21 cellular contexts compared by ENCODE assay signal in the genomic region with DNA sequence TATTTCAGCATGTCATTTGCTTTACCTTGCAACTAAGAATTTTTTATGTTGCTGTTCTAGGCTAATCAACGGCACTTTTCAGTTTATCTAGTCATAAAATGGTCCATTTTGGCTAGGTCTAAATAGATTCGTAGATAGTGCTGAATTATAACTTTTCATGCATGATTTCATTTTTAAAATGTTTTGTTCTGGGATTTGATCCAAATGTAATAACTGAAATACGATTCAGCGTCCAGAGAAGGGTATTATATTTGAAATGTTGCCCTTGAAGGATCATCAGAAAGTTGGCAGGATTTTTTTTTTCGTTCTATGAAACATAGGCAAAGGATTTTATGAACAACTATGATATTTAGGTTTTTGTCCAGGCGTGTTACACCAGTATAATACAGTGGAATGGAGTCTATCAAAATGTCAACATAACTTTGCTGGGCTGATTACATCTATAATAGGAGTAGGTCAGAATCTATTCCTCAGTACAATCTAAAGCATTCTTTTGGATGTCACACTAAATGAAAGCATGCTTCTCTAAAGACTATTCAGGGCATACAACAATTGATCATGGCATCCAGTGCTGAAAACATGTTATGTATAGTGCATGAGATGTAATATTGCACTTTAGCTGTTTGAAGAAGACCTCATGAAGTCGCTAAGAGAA. TPM values are rescaled to one million over a fixed set of nuclear protein-coding genes. Genes with fewer than 3 reads are reported as not detected.
A peak's percentile ranks its signal among the peaks of the same experiment; 100 is the strongest.
DNase-seq lines count a peak whose midpoint lies in the region; TF ChIP-seq lines count a peak whose summit lies in the region.
"Had no signal": no experiment of that assay in that cellular context is flagged by ENCODE, and none has a peak within 500 bp of the region (broad histone marks: within the 10 kb centered on the region; RNA-seq: fewer than 3 reads in every experiment).

No MANE protein-coding gene starts in this region.

- H3K27ac ChIP-seq in ACC112 (ENCODE audit: low read depth, low read length) (peak overlapping the region; percentile 60), ascending aorta (peak overlapping the region; percentile 73 to 75), smooth muscle cell (ENCODE audit: low read depth) (no peak overlapping the region)
- H3K27ac ChIP-seq: cardiac muscle cell, foreskin keratinocyte, pancreas, skin epidermis, suprapubic skin had no signal

- H2AFZ ChIP-seq in ACC112 (ENCODE audit: low read length, unreplicated experiment) (peak overlapping the region; percentile 83), smooth muscle cell (ENCODE audit: low read depth) (no peak overlapping the region)

- no peaks in the 10 kb centered on the region for H3F3A ChIP-seq in smooth muscle cell (ENCODE audit: low read depth)

- H3K4me2 ChIP-seq in smooth muscle cell: no peak overlapping the region

- DNase-seq in NCI-H1105 treated with DMSO at 0.1 percent for 48 hours (lab: John Stamatoyannopoulos, UW): peak; percentile 91
- no peak for DNase-seq in ascending aorta (ENCODE audit: low spot score in 2 of 2)
- peak; percentile 51 for DNase-seq in fibroblast of the aortic adventitia (ENCODE audit: low read depth)
- DNase-seq in smooth muscle cell (lab: John Stamatoyannopoulos, UW; ENCODE audit: unreplicated experiment): no peak
- no peak for DNase-seq in NOMO-1 (lab: John Stamatoyannopoulos, UW; ENCODE audit: unreplicated experiment in 2 of 2)
- no peak for DNase-seq in epidermal melanocyte (ENCODE audit: insufficient read length, low spot score)
- no peak for DNase-seq in glomerular visceral epithelial cell (ENCODE audit: extremely low spot score)
- DNase-seq: activated CD4-positive, alpha-beta T cell treated with anti-CD3 and anti-CD28 coated beads, Interleukin-2, amount 10 ng/mL, durations not matched to agents 24 days and 14 days; activated naive CD4-positive, alpha-beta T cell treated with Interleukin-2 at 50 U/mL for 16 hours; effector memory CD4-positive, alpha-beta T cell; foreskin keratinocyte; left ventricle myocardium superior; NCI-H1930; pancreas; stimulated activated CD4-positive, alpha-beta T cell treated with anti-CD3 and anti-CD28 coated beads, Interleukin-4, amount 100 ng/mL, for 4 hours; stimulated activated CD8-positive, alpha-beta memory T cell treated with anti-CD3 and anti-CD28 coated beads, Interleukin-4, amount 100 ng/mL, for 48 hours; SW 1271 had no signal

- H3K36me3 ChIP-seq in ACC112 (ENCODE audit: insufficient read depth, low read length): peaks cover 7% of the 10 kb centered on the region; the same call in 1 of the 2 replicates
- H3K36me3 ChIP-seq in ascending aorta: peaks cover 3 to 6% of the 10 kb centered on the region in 2 donors
- H3K36me3 ChIP-seq in smooth muscle cell (ENCODE audit: low read depth): no peaks in the 10 kb centered on the region

- no peak overlapping the region for H3K9ac ChIP-seq in smooth muscle cell (ENCODE audit: low read depth)

- TF ChIP-seq CTCF in ascending aorta (IDR thresholded peaks at IDR 0.05): no peak
- no peak for TF ChIP-seq CTCF in fibroblast of the aortic adventitia (IDR thresholded peaks at IDR 0.05; ENCODE audit: insufficient read depth, low read length)
- no peak for TF ChIP-seq CTCF in smooth muscle cell (IDR thresholded peaks at IDR 0.05; ENCODE audit: borderline replicate concordance, insufficient read depth, poor library complexity, severe bottlenecking)

- 96% methylated on average over 7 of the region's 7 CpGs for WGBS in smooth muscle cell (ENCODE audit: low lambda C conversion rate)

- H3K4me3 ChIP-seq in ACC112 (ENCODE audit: low read depth, low read length): peak overlapping the region; percentile 47; the same call in 1 of the 2 replicates
- peak overlapping the region in 1 of 2 donors; percentile 41 for H3K4me3 ChIP-seq in ascending aorta
- H3K4me3 ChIP-seq in fibroblast of the aortic adventitia (ENCODE audit: low read depth, low read length): no peak overlapping the region
- no peak overlapping the region for H3K4me3 ChIP-seq in smooth muscle cell
- H3K4me3 ChIP-seq: cardiac muscle cell, pancreas, skin epidermis, suprapubic skin had no signal

- H3K4me1 ChIP-seq in ACC112 (ENCODE audit: control insufficient read depth, insufficient read depth, low read length, unreplicated experiment) (peaks cover 9% of the 10 kb centered on the region), ascending aorta (peaks cover 0 to 10% of the 10 kb centered on the region in 2 donors), smooth muscle cell (ENCODE audit: low read depth) (no peaks in the 10 kb centered on the region)
- H3K4me1 ChIP-seq: foreskin keratinocyte, pancreas, suprapubic skin had no signal

- H3K79me2 ChIP-seq in ACC112 (ENCODE audit: control insufficient read depth, insufficient read depth, low read length, unreplicated experiment): no peaks in the 10 kb centered on the region
- H3K79me2 ChIP-seq in smooth muscle cell (ENCODE audit: low read depth): no peaks in the 10 kb centered on the region

- H3K9me3 ChIP-seq in ascending aorta: no peaks in the 10 kb centered on the region
- no peaks in the 10 kb centered on the region for H3K9me3 ChIP-seq in smooth muscle cell (replicated peaks; ENCODE audit: low read depth)
- H3K9me3 ChIP-seq: pancreas, suprapubic skin had no signal

- H3K27me3 ChIP-seq in ACC112 (ENCODE audit: insufficient read depth, low read length) (no peaks in the 10 kb centered on the region), ascending aorta (no peaks in the 10 kb centered on the region), smooth muscle cell (ENCODE audit: low read depth) (no peaks in the 10 kb centered on the region)
- H3K27me3 ChIP-seq: cardiac muscle cell, foreskin keratinocyte, pancreas, suprapubic skin had no signal

- intact Hi-C loops in ascending aorta (cut with DNase I): no loop called here

- H4K20me1 ChIP-seq in smooth muscle cell (ENCODE audit: low read depth): no peaks in the 10 kb centered on the region

RNA-seq across cellular contexts. Expression of a gene that starts 24.8 kb away (rescaled TPM):
- total RNA-seq in ascending aorta: 118 TPM
- 11.2 and 30.0 TPM in 2 replicates for total RNA-seq in fibroblast of the aortic adventitia (ENCODE audit: low replicate concordance)
- 12.1 and 13.3 TPM in 2 replicates for total RNA-seq in smooth muscle cell
- 9.2 and 11.6 TPM in 2 replicates for polyA plus RNA-seq in smooth muscle cell

Comparison
In these comparisons a context has a peak if more than half of its experiments do, and no peak if none do; other contexts are left out.
1. DNase-seq: peak in NCI-H1105 treated with DMSO at 0.1 percent for 48 hours (single experiment) and fibroblast of the aortic adventitia (single experiment); none in ascending aorta (0 of 2), smooth muscle cell (single experiment), NOMO-1 (0 of 2), epidermal melanocyte (single experiment) and glomerular visceral epithelial cell (single experiment).